ENCODE assay signal across 20 cellular contexts in genomic region chr16:89691231-89691985, GRCh38.
"Had no signal": no experiment of that assay in that cellular context is flagged by ENCODE, and none has a peak within 500 bp of the region (broad histone marks: within the 10 kb centered on the region; RNA-seq: fewer than 3 reads in every experiment).

No MANE protein-coding gene starts in this region.

- H3K9me3 Mint-ChIP-seq: activated naive CD8-positive, alpha-beta T cell treated with anti-CD3 and anti-CD28 coated beads for 36 hours; activated T-cell treated with anti-CD3 and anti-CD28 coated beads, Interleukin-2, amount 50 U/mL, for 4 hours; memory B cell had no signal

- H3K27ac Mint-ChIP-seq: activated naive CD8-positive, alpha-beta T cell treated with anti-CD3 and anti-CD28 coated beads for 36 hours; memory B cell had no signal

- ATAC-seq: activated T-cell treated with anti-CD3 and anti-CD28 coated beads, Interleukin-2, amount 50 U/mL, for 4 hours; heart left ventricle; left colon; upper lobe of right lung had no signal

- H3K27me3 Mint-ChIP-seq: activated naive CD8-positive, alpha-beta T cell treated with anti-CD3 and anti-CD28 coated beads for 36 hours; memory B cell had no signal

- H3K27me3 ChIP-seq: breast epithelium, heart left ventricle, thyroid gland, upper lobe of right lung had no signal

- H3K36me3 ChIP-seq: breast epithelium had no signal

- H3K27ac ChIP-seq: breast epithelium, heart left ventricle, thyroid gland, upper lobe of right lung, WERI-Rb-1 had no signal

- DNase-seq: activated CD4-positive, alpha-beta T cell treated with anti-CD3 and anti-CD28 coated beads, Interleukin-2, amount 50 U/mL, for 4 hours; activated CD4-positive, CD25-positive, alpha-beta regulatory T cell treated with anti-CD3 and anti-CD28 coated beads, Interleukin-2, amount 50 U/mL, for 72 hours; activated CD8-positive, alpha-beta memory T cell treated with anti-CD3 and anti-CD28 coated beads for 24 hours; activated CD8-positive, alpha-beta memory T cell treated with anti-CD3 and anti-CD28 coated beads, Interleukin-2, amount 50 U/mL, for 4 hours; activated naive CD4-positive, alpha-beta T cell treated with Interleukin-2 at 50 U/mL for 16 hours; activated naive CD8-positive, alpha-beta T cell treated with anti-CD3 and anti-CD28 coated beads for 36 hours; activated T-cell treated with anti-CD3 and anti-CD28 coated beads, Interleukin-2, amount 50 U/mL, for 4 hours; cerebellar nuclear complex; cortex of kidney; heart left ventricle; left colon; stimulated activated CD4-positive, alpha-beta T cell treated with anti-CD3 and anti-CD28 coated beads, Interleukin-4, amount 100 ng/mL, for 24 hours; stimulated activated naive CD4-positive, alpha-beta T cell treated with Interleukin-2 at 50 U/mL for 16 hours; substantia nigra; T-helper 1 cell; thyroid gland; upper lobe of right lung; WERI-Rb-1 had no signal

- H3K4me3 ChIP-seq: breast epithelium, heart left ventricle, thyroid gland, upper lobe of right lung had no signal

- H3K4me3 Mint-ChIP-seq: activated naive CD8-positive, alpha-beta T cell treated with anti-CD3 and anti-CD28 coated beads for 36 hours; activated T-cell treated with anti-CD3 and anti-CD28 coated beads, Interleukin-2, amount 50 U/mL, for 4 hours; memory B cell had no signal

- H3K9me3 ChIP-seq: breast epithelium, heart left ventricle, thyroid gland, upper lobe of right lung had no signal
